Comparison of ENCODE assay signal across 1 cellular context in the genomic region with DNA sequence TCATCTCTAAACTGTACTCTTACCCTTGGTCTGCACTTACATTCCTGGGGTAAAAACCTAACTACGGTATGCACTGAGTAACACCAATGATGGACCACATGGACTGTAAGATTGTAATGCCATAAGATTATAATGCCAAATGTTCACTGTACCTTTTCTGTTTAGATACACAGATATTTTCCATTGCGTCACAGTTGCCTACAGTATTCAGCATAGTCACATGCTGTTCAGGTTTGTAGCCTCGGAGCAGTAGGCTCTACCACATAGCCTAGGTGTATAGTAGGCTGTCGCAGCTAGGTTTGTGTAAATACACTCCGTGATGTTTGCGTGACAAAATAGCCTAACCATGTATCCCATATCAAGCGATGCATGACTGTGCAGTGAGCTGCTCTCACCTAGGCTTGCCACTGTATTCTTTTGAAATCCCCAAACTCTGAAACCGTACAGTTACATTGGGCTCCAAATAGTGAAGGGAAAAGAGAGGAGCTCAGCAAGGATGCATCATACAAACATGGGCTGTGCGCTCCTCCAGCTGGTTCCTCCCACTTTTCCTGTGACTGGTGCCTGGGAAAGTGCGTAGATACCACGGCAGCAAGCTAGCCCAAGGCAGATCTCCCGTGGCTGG.
TF ChIP-seq lines count a peak whose summit lies in the region.

No MANE protein-coding gene starts in this region.

TF ChIP-seq in HCT116, 20 proteins besides CTCF, POLR2A, EP300 and RAD21 (continued from another document):
- TF ChIP-seq, protein P1, sequence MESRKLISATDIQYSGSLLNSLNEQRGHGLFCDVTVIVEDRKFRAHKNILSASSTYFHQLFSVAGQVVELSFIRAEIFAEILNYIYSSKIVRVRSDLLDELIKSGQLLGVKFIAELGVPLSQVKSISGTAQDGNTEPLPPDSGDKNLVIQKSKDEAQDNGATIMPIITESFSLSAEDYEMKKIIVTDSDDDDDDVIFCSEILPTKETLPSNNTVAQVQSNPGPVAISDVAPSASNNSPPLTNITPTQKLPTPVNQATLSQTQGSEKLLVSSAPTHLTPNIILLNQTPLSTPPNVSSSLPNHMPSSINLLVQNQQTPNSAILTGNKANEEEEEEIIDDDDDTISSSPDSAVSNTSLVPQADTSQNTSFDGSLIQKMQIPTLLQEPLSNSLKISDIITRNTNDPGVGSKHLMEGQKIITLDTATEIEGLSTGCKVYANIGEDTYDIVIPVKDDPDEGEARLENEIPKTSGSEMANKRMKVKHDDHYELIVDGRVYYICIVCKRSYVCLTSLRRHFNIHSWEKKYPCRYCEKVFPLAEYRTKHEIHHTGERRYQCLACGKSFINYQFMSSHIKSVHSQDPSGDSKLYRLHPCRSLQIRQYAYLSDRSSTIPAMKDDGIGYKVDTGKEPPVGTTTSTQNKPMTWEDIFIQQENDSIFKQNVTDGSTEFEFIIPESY (IDR thresholded peaks at IDR 0.05; ENCODE audit: extremely low read depth, insufficient replicate concordance, low read length), result no peak
- TF ChIP-seq, protein P2, sequence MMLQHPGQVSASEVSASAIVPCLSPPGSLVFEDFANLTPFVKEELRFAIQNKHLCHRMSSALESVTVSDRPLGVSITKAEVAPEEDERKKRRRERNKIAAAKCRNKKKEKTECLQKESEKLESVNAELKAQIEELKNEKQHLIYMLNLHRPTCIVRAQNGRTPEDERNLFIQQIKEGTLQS (IDR thresholded peaks at IDR 0.05), result no peak
- TF ChIP-seq CBX3 (IDR thresholded peaks at IDR 0.05; ENCODE audit: low read depth), result peak; percentile 25; the same call in 1 of the 2 replicates
- no peak for TF ChIP-seq TCF7L2 (IDR thresholded peaks at IDR 0.05; ENCODE audit: borderline replicate concordance, extremely low read depth, insufficient read depth, insufficient read length)
- TF ChIP-seq SIN3A (IDR thresholded peaks at IDR 0.05; ENCODE audit: low read depth), result no peak
- no peak for TF ChIP-seq SP1 (IDR thresholded peaks at IDR 0.05; ENCODE audit: low read depth)
- no peak for TF ChIP-seq JUND (IDR thresholded peaks at IDR 0.05)
- TF ChIP-seq, protein P3, sequence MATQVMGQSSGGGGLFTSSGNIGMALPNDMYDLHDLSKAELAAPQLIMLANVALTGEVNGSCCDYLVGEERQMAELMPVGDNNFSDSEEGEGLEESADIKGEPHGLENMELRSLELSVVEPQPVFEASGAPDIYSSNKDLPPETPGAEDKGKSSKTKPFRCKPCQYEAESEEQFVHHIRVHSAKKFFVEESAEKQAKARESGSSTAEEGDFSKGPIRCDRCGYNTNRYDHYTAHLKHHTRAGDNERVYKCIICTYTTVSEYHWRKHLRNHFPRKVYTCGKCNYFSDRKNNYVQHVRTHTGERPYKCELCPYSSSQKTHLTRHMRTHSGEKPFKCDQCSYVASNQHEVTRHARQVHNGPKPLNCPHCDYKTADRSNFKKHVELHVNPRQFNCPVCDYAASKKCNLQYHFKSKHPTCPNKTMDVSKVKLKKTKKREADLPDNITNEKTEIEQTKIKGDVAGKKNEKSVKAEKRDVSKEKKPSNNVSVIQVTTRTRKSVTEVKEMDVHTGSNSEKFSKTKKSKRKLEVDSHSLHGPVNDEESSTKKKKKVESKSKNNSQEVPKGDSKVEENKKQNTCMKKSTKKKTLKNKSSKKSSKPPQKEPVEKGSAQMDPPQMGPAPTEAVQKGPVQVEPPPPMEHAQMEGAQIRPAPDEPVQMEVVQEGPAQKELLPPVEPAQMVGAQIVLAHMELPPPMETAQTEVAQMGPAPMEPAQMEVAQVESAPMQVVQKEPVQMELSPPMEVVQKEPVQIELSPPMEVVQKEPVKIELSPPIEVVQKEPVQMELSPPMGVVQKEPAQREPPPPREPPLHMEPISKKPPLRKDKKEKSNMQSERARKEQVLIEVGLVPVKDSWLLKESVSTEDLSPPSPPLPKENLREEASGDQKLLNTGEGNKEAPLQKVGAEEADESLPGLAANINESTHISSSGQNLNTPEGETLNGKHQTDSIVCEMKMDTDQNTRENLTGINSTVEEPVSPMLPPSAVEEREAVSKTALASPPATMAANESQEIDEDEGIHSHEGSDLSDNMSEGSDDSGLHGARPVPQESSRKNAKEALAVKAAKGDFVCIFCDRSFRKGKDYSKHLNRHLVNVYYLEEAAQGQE (IDR thresholded peaks at IDR 0.05; ENCODE audit: low read depth), result no peak
- TF ChIP-seq, protein P4, sequence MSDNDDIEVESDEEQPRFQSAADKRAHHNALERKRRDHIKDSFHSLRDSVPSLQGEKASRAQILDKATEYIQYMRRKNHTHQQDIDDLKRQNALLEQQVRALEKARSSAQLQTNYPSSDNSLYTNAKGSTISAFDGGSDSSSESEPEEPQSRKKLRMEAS (IDR thresholded peaks at IDR 0.05), result peak; percentile 34
- no peak for TF ChIP-seq SRF (IDR thresholded peaks at IDR 0.05; ENCODE audit: low read depth)
- TF ChIP-seq POLR2AphosphoS5 (IDR thresholded peaks at IDR 0.05; ENCODE audit: low read depth, low read length), result no peak
